ENCODE assay signal across 16 cellular contexts in the genomic region with DNA sequence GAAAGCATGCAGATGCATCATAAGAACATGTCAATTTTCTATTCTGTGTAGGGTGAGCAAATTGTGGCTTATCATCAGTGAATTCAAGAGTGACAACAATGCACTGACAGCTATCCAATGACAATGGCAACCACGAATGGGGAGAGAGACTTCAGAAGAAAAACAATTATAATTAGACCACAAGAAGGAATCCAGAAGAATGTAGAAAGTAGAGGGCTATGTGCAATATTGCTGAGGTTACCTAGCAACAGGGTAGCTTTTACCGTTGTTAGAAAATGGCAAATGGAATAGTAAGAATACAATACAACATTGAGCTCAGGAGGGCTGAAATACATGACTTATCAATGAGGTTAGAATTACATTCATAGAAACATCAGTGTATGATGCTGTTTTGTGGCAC.
A peak's percentile ranks its signal among the peaks of the same experiment; 100 is the strongest.
DNase-seq lines count a peak whose midpoint lies in the region; ATAC-seq and TF ChIP-seq lines count a peak whose summit lies in the region.
"Had no signal": no experiment of that assay in that cellular context is flagged by ENCODE, and none has a peak within 500 bp of the region (broad histone marks: within the 10 kb centered on the region; RNA-seq: fewer than 3 reads in every experiment).

No MANE protein-coding gene starts in this region.

- H3K9me3 ChIP-seq in neural progenitor cell (ENCODE audit: low read depth): no peaks in the 10 kb centered on the region

- no peaks in the 10 kb centered on the region for H3K36me3 ChIP-seq in neural progenitor cell

- H3F3A ChIP-seq in neural progenitor cell (ENCODE audit: low read depth): peaks cover 10% of the 10 kb centered on the region

- H3K4me3 Mint-ChIP-seq in neural progenitor cell: no peak overlapping the region
- H3K4me3 Mint-ChIP-seq: B cell; CD4-positive, alpha-beta T cell; H9 had no signal

- H3K36me3 Mint-ChIP-seq in neural progenitor cell: no peaks in the 10 kb centered on the region

- no peak for TF ChIP-seq CTCF in AG10803 (conservative IDR thresholded peaks at IDR 0.05; ENCODE audit: low read length)
- TF ChIP-seq CTCF in choroid plexus epithelial cell (conservative IDR thresholded peaks at IDR 0.05; ENCODE audit: low read depth, low read length): no peak
- TF ChIP-seq CTCF in neural progenitor cell (IDR thresholded peaks at IDR 0.05): no peak

- H3K79me2 ChIP-seq in neural progenitor cell (ENCODE audit: low read depth): no peaks in the 10 kb centered on the region

- peaks cover 52% of the 10 kb centered on the region for H3K4me1 ChIP-seq in neural progenitor cell

- H3K4me1 Mint-ChIP-seq in neural progenitor cell: peaks cover 47% of the 10 kb centered on the region

- H3K27ac Mint-ChIP-seq in neural progenitor cell: no peak overlapping the region
- H3K27ac Mint-ChIP-seq: B cell; CD4-positive, alpha-beta T cell; H9 had no signal

- no peak overlapping the region for H3K9ac ChIP-seq in neural progenitor cell

- no peak overlapping the region for H3K27ac ChIP-seq in neural progenitor cell

- H3K4me2 ChIP-seq in neural progenitor cell: peak overlapping the region; percentile 72

- ATAC-seq in GM21717 (IDR thresholded peaks at IDR 0.05; ENCODE audit: unreplicated experiment) (no peak), HG02884 (IDR thresholded peaks at IDR 0.05; ENCODE audit: unreplicated experiment) (no peak)

- H3K4me3 ChIP-seq in AG10803 (ENCODE audit: low read length) (no peak overlapping the region), choroid plexus epithelial cell (ENCODE audit: low read depth, low read length) (no peak overlapping the region), neural progenitor cell (no peak overlapping the region)

- peaks cover 3% of the 10 kb centered on the region for H3K27me3 Mint-ChIP-seq in neural progenitor cell (ENCODE audit: insufficient read depth, low read depth)
- H3K27me3 Mint-ChIP-seq: B cell had no signal

- H3K9me3 Mint-ChIP-seq in neural progenitor cell: peaks cover 8% of the 10 kb centered on the region

- H3K27me3 ChIP-seq in neural progenitor cell: no peaks in the 10 kb centered on the region

- H2AFZ ChIP-seq in neural progenitor cell (replicated peaks): no peak overlapping the region

- H4K20me1 ChIP-seq in neural progenitor cell (ENCODE audit: low read depth): no peaks in the 10 kb centered on the region

- DNase-seq in AG10803 (ENCODE audit: low read depth) (peak; percentile 37), M059J (ENCODE audit: low read depth) (peak; percentile 28), choroid plexus epithelial cell (ENCODE audit: low read depth) (peak; percentile 24), neural progenitor cell (ENCODE audit: low spot score) (no peak), NAMALWA (ENCODE audit: low spot score) (no peak), germinal center (ENCODE audit: low spot score) (no peak)
- DNase-seq: ACHN; C1 segment of cervical spinal cord; Calu3; CD4-positive, alpha-beta T cell; DMS 273 treated with DMSO at 0.1 percent for 48 hours; GOT3; H9 had no signal

Comparison
In these comparisons a context has a peak if more than half of its experiments do, and no peak if none do; other contexts are left out.
1. DNase-seq: peak in AG10803 (single experiment), M059J (single experiment) and choroid plexus epithelial cell (single experiment); none in neural progenitor cell (single experiment), NAMALWA (single experiment) and germinal center (single experiment).